1 cellular context compared by ENCODE assay signal in the genomic region with DNA sequence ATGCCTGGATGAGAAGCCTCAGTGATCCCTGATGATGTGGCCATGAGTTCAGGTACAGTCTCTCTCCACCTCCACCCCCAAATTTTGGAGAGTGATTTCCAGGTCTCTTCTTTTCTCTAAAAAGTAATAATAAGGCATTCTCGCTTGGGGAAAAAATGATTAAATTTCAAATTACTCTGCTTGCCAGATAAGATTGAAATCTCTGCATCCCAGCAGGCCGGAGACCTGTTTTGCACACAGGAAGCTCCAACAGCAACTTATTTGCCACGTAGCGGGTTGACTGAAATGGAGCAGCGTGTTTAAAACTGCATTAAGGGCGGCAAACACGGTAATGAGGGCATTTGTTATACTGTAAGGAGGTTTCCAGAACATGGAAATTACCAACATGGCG.
TF ChIP-seq lines count a peak whose summit lies in the region.

No MANE protein-coding gene starts in this region.

TF ChIP-seq in SK-N-SH, 30 proteins besides CTCF, POLR2A, EP300 and RAD21:
- TF ChIP-seq RCOR1 (IDR thresholded peaks at IDR 0.05; ENCODE audit: low read length) (0 out of 2 replicates have a peak, but pooled peaks have one; percentile 18), GATA2 (CRISPR knock-in tag; IDR thresholded peaks at IDR 0.05) (peak; percentile 82), EZH2phosphoT487 (IDR thresholded peaks at IDR 0.05; ENCODE audit: borderline replicate concordance, low read depth) (no peak), GABPA (IDR thresholded peaks at IDR 0.05; ENCODE audit: low read depth) (no peak)
